19 cellular contexts compared by ENCODE assay signal in the genomic region with DNA sequence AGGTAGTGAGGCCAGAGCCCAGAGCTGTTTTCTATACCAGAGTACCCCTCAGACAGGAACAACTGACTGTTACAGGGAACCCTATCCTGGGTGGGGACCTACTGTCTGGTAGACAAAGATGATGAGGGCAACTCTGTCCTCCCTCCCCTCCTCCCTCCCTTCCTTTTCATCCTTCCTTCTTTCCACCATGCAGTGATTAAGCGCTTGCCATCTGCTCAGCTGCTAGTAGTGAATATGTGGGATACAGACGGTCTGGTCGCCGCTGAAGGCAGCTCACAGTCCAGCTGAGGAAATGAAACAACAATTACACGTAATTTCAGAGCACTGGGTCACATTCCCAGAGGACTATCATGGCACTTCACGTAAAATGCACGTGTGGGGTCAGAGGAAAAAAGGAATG.
DNase-seq lines count a peak whose midpoint lies in the region; ATAC-seq, FAIRE-seq and TF ChIP-seq lines count a peak whose summit lies in the region.
"Had no signal": no experiment of that assay in that cellular context is flagged by ENCODE, and none has a peak within 500 bp of the region (broad histone marks: within the 10 kb centered on the region; RNA-seq: fewer than 3 reads in every experiment).

No MANE protein-coding gene starts in this region.

- no peaks in the 10 kb centered on the region for H4K20me1 ChIP-seq in H1 (replicated peaks in 1 of 2; ENCODE audit: control insufficient read depth in 1 of 2, insufficient read depth in 2 of 2, low read length in 2 of 2)

- H3K9me3 ChIP-seq in right cardiac atrium (ENCODE audit: control insufficient read depth, low read length) = no peaks in the 10 kb centered on the region
- no peaks in the 10 kb centered on the region for H3K9me3 ChIP-seq in H1 (ENCODE audit: insufficient read depth in 2 of 2, low read depth in 1 of 2, low read length in 1 of 2)
- H3K9me3 ChIP-seq in Peyer's patch = no peaks in the 10 kb centered on the region
- H3K9me3 ChIP-seq: Caco-2 had no signal

- no peak for FAIRE-seq in H1 (lab: Jason Lieb, UNC)
- FAIRE-seq: GM19239 had no signal

- 0 out of 2 replicates have a peak overlapping the region, but pooled peaks have one; percentile 4 for H2BK15ac ChIP-seq in H1 (ENCODE audit: low read length)

- H3K4me3 Mint-ChIP-seq in activated CD4-positive, alpha-beta memory T cell treated with anti-CD3 and anti-CD28 coated beads, Interleukin-2, amount 10 ng/mL, durations not matched to agents 7 days and 5 days = no peak overlapping the region
- H3K4me3 Mint-ChIP-seq: HFFc6 had no signal

- H2BK5ac ChIP-seq in H1 (ENCODE audit: low read depth, low read length) = no peak overlapping the region

- no peaks in the 10 kb centered on the region; the same call in 1 of the 2 replicates for H3K23me2 ChIP-seq in H1 (ENCODE audit: low read depth, low read length)

- peaks cover 1% of the 10 kb centered on the region for H3K4me1 ChIP-seq in right cardiac atrium (ENCODE audit: control insufficient read depth, insufficient read depth, low read length)
- H3K4me1 ChIP-seq in H1 (replicated peaks in 1 of 4; ENCODE audit: control insufficient read depth in 3 of 4, insufficient read depth in 4 of 4, low read length in 3 of 4) = peaks cover 2 to 19% (median 11%) of the 10 kb centered on the region in 4 experiments
- H3K4me1 ChIP-seq in Peyer's patch = no peaks in the 10 kb centered on the region

- intact Hi-C loops in cardiac septum (cut with DNase I) (no loop called here), right cardiac atrium (cut with DNase I) (no loop called here)

- H4K8ac ChIP-seq in H1 (ENCODE audit: extremely low read depth, insufficient read depth, low read length) = no peak overlapping the region

- no peaks in the 10 kb centered on the region for H3K9me3 Mint-ChIP-seq in activated CD4-positive, alpha-beta memory T cell treated with anti-CD3 and anti-CD28 coated beads, Interleukin-2, amount 10 ng/mL, durations not matched to agents 7 days and 5 days

- no peak overlapping the region for H4K91ac ChIP-seq in H1 (replicated peaks; ENCODE audit: insufficient read length, low read length)

- CTCF ChIA-PET in H1 (lab: Charles Lee; ENCODE audit: partially characterized antibody) = interaction anchor here (1.3 to 8.0 kb wide), 9 partner anchors 8 to 116 kb away, joined by 3 to 47 read pairs (median 6); no protein-coding TSS in a partner anchor
- CTCF ChIA-PET in activated CD4-positive, alpha-beta memory T cell treated with anti-CD3 and anti-CD28 coated beads, Interleukin-2, amount 10 ng/mL, durations not matched to agents 7 days and 5 days (lab: Charles Lee) = no interaction called here

- H3K4me3 ChIP-seq in right cardiac atrium (ENCODE audit: low read length) (no peak overlapping the region), H1 (ENCODE audit: extremely low read depth in 1 of 4, insufficient read depth in 2 of 4, low read depth in 3 of 4, low read length in 4 of 4) (no peak overlapping the region), Peyer's patch (no peak overlapping the region)

- H2BK12ac ChIP-seq in H1 (ENCODE audit: low read depth, low read length) = no peak overlapping the region

- TF ChIP-seq CTCF in H1 (IDR thresholded peaks at IDR 0.05; ENCODE audit: control extremely low read depth in 1 of 3, insufficient read depth in 1 of 3, low read depth in 1 of 3, low read length in 3 of 3) (no peak), Peyer's patch (IDR thresholded peaks at IDR 0.05) (no peak)

- no peak overlapping the region for H2AFZ ChIP-seq in H1 (ENCODE audit: low read length)

- no peak for TF ChIP-seq RAD21 in H1 (IDR thresholded peaks at IDR 0.05 in 1 of 2, conservative IDR thresholded peaks at IDR 0.05 in 1 of 2; ENCODE audit: low read depth in 2 of 2, low read length in 2 of 2)

- no peak overlapping the region for H3K14ac ChIP-seq in H1 (ENCODE audit: insufficient read length)

- no peak overlapping the region for H2AK5ac ChIP-seq in H1 (ENCODE audit: low read depth, low read length)

- H3K79me1 ChIP-seq in H1 (ENCODE audit: low read depth, low read length) = no peaks in the 10 kb centered on the region

- H3K27me3 ChIP-seq in right cardiac atrium (ENCODE audit: control insufficient read depth, insufficient read depth) = no peaks in the 10 kb centered on the region
- H3K27me3 ChIP-seq in H1 (replicated peaks in 1 of 4; ENCODE audit: control insufficient read depth in 3 of 4, extremely low read depth in 1 of 4, insufficient read depth in 3 of 4, low read length in 3 of 4) = no peaks in the 10 kb centered on the region
- H3K27me3 ChIP-seq in Peyer's patch = no peaks in the 10 kb centered on the region

- ATAC-seq in right cardiac atrium = no peak
- ATAC-seq: Right ventricle myocardium inferior, SK-N-SH treated with all-trans-retinoic acid at 6 μM for 48 hours had no signal

- no peak overlapping the region for H2BK120ac ChIP-seq in H1 (replicated peaks; ENCODE audit: low read depth, low read length)

- H2BK20ac ChIP-seq in H1 (ENCODE audit: low read length) = no peak overlapping the region

- no peak overlapping the region for H4K5ac ChIP-seq in H1 (ENCODE audit: insufficient read length, low read depth, low read length)

- no peak overlapping the region for H3K27ac Mint-ChIP-seq in activated CD4-positive, alpha-beta memory T cell treated with anti-CD3 and anti-CD28 coated beads, Interleukin-2, amount 10 ng/mL, durations not matched to agents 7 days and 5 days
- H3K27ac Mint-ChIP-seq: HFFc6 had no signal

- peak; percentile 22 for DNase-seq in cardiac septum (ENCODE audit: low spot score)
- DNase-seq in right cardiac atrium = no peak
- peak; percentile 91 for DNase-seq in NCI-H82 (lab: John Stamatoyannopoulos, UW)
- no peak for DNase-seq in H1 (ENCODE audit: low read depth in 1 of 2, low spot score in 2 of 2)
- DNase-seq in ureter (ENCODE audit: low spot score) = peak; percentile 18
- no peak for DNase-seq in stimulated activated CD4-positive, alpha-beta T cell treated with anti-CD3 and anti-CD28 coated beads, Interleukin-4, amount 100 ng/mL, for 1 hour
- no peak for DNase-seq in Peyer's patch
- no peak for DNase-seq in activated CD4-positive, alpha-beta memory T cell treated with anti-CD3 and anti-CD28 coated beads, Interleukin-2, amount 10 ng/mL, durations not matched to agents 7 days and 5 days
- DNase-seq: Caco-2, DND-41, GF-D8, GOT3, HFFc6, KG1, NCI-H1048, NCI-H1694 treated with DMSO at 0.1 percent for 48 hours had no signal

- TF ChIP-seq POLR2A in H1 (IDR thresholded peaks at IDR 0.05; ENCODE audit: control extremely low read depth in 1 of 2, low read depth in 2 of 2, low read length in 2 of 2) = no peak
- no peak for TF ChIP-seq POLR2A in Peyer's patch (IDR thresholded peaks at IDR 0.05)

- H3K18ac ChIP-seq in H1 (ENCODE audit: extremely low read depth, low read length) = no peak overlapping the region

- H3K4ac ChIP-seq in H1 (replicated peaks; ENCODE audit: insufficient read length, low read depth, low read length) = no peak overlapping the region

- no peaks in the 10 kb centered on the region for H3K36me3 ChIP-seq in H1 (ENCODE audit: control insufficient read depth in 2 of 4, insufficient read depth in 4 of 4, low read length in 3 of 4)
- H3K36me3 ChIP-seq in Peyer's patch = no peaks in the 10 kb centered on the region

- no peak overlapping the region for H3K27ac ChIP-seq in right cardiac atrium (ENCODE audit: low read length)
- H3K27ac ChIP-seq in H1 (ENCODE audit: low read depth, low read length) = no peak overlapping the region
- no peak overlapping the region for H3K27ac ChIP-seq in Peyer's patch

- H3K23ac ChIP-seq in H1 (ENCODE audit: insufficient read length) = no peak overlapping the region

- no peaks in the 10 kb centered on the region for H3K27me3 Mint-ChIP-seq in activated CD4-positive, alpha-beta memory T cell treated with anti-CD3 and anti-CD28 coated beads, Interleukin-2, amount 10 ng/mL, durations not matched to agents 7 days and 5 days

- H3K4me1 Mint-ChIP-seq in activated CD4-positive, alpha-beta memory T cell treated with anti-CD3 and anti-CD28 coated beads, Interleukin-2, amount 10 ng/mL, durations not matched to agents 7 days and 5 days = no peaks in the 10 kb centered on the region

- no peak for TF ChIP-seq EP300 in H1 (IDR thresholded peaks at IDR 0.05; ENCODE audit: borderline replicate concordance in 1 of 2, low read depth in 2 of 2, low read length in 2 of 2)

- no peaks in the 10 kb centered on the region for H3K79me2 ChIP-seq in H1 (ENCODE audit: control insufficient read depth in 1 of 2, insufficient read depth in 2 of 2, low read length in 2 of 2)

- no peak overlapping the region for H3K56ac ChIP-seq in H1 (replicated peaks; ENCODE audit: insufficient read length, low read depth, low read length)

- no peaks in the 10 kb centered on the region for H3K36me3 Mint-ChIP-seq in activated CD4-positive, alpha-beta memory T cell treated with anti-CD3 and anti-CD28 coated beads, Interleukin-2, amount 10 ng/mL, durations not matched to agents 7 days and 5 days (ENCODE audit: low read depth)

- no peak overlapping the region for H3K9ac ChIP-seq in H1 (replicated peaks in 1 of 4; ENCODE audit: extremely low read depth in 1 of 4, low read depth in 3 of 4, low read length in 3 of 4)

- no peak overlapping the region for H3K4me2 ChIP-seq in H1 (ENCODE audit: insufficient read depth in 1 of 2, low read depth in 2 of 2, low read length in 2 of 2)

- WGBS in right cardiac atrium = 57% methylated on average over 7 of the region's 7 CpGs
- 88% methylated on average over 7 of the region's 7 CpGs; no CpG with 5 or more reads in 1 of the 2 experiments for WGBS in H1 (ENCODE audit: extremely low coverage in 1 of 2, insufficient coverage in 1 of 2, insufficient read length in 1 of 2, insufficient replicate concordance in 2 of 2, low coverage in 1 of 2, low lambda C conversion rate in 2 of 2, missing lambda C conversion rate in 1 of 2), 2 experiments

- POLR2A ChIA-PET in H1 (lab: Charles Lee; ENCODE audit: partially characterized antibody) = interaction anchor here (1.4 kb wide), 1 partner anchor 95 kb away, joined by 3 read pairs; no protein-coding TSS in a partner anchor
- POLR2A ChIA-PET in activated CD4-positive, alpha-beta memory T cell treated with anti-CD3 and anti-CD28 coated beads, Interleukin-2, amount 10 ng/mL, durations not matched to agents 7 days and 5 days (lab: Charles Lee) = no interaction called here

TF ChIP-seq in H1, 55 proteins besides CTCF, POLR2A, EP300 and RAD21 (continues in another document):
- TF ChIP-seq CEBPB (IDR thresholded peaks at IDR 0.05; ENCODE audit: low read depth, low read length) = no peak
- no peak for TF ChIP-seq SIX5 (IDR thresholded peaks at IDR 0.05; ENCODE audit: low read depth, low read length)
- no peak for TF ChIP-seq POLR2AphosphoS5 (IDR thresholded peaks at IDR 0.05; ENCODE audit: low read depth, low read length)
- TF ChIP-seq KDM4A (IDR thresholded peaks at IDR 0.05; ENCODE audit: low read depth, low read length, severe bottlenecking) = no peak
- TF ChIP-seq EZH2 (IDR thresholded peaks at IDR 0.05; ENCODE audit: low read depth, low read length, severe bottlenecking) = no peak
- TF ChIP-seq SP1 (IDR thresholded peaks at IDR 0.05; ENCODE audit: low read depth, low read length) = no peak
- no peak for TF ChIP-seq MAFK (IDR thresholded peaks at IDR 0.05; ENCODE audit: low read depth, low read length)
- TF ChIP-seq PHF8 (conservative IDR thresholded peaks at IDR 0.05; ENCODE audit: low read depth, low read length) = no peak

Comparison
In these comparisons a context has a peak if more than half of its experiments do, and no peak if none do; other contexts are left out.
1. DNase-seq: peak in cardiac septum (single experiment), NCI-H82 (single experiment) and ureter (single experiment); none in right cardiac atrium (0 of 3), H1 (0 of 2), stimulated activated CD4-positive, alpha-beta T cell treated with anti-CD3 and anti-CD28 coated beads, Interleukin-4, amount 100 ng/mL, for 1 hour (single experiment), Peyer's patch (0 of 3) and activated CD4-positive, alpha-beta memory T cell treated with anti-CD3 and anti-CD28 coated beads, Interleukin-2, amount 10 ng/mL, durations not matched to agents 7 days and 5 days (single experiment).